Comparison of ENCODE assay signal across 8 cellular contexts in the genomic region with DNA sequence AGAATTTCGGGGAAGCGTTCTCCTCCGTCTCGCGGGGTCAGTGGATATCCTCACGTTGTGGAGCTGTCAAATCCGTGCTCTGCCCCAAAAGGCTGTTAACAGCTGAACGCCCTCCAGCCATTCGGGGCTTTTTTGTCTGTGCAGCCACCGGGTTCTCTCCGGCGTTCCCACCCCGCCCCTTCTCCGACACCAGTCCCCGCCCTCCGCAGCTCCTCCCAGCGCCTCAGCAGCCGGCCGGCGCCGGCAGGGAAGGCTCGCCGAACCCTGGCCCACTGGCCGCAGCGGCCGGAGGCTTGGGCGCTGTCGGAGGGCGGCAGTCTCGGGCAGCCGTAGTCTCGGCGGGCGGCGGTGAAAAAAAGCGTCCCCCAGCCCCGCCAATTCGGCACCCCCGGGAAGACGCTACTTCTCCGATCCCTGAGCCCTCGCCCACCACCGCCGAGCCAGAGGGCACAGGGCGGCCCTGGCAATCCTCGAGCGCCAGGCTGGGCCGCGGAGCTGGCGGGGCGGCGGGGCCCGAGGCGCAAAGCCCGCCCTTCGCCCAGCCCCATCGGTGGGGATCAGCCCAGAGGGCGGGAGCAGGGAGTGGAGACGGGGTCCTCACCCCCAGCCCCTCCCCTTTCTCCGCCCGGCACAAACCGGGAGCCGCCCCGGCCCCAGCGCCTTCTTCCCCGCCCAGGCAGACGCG. TPM values are rescaled to one million over a fixed set of nuclear protein-coding genes. Genes with fewer than 3 reads are reported as not detected.
A peak's percentile ranks its signal among the peaks of the same experiment; 100 is the strongest.
DNase-seq lines count a peak whose midpoint lies in the region; ATAC-seq, FAIRE-seq and TF ChIP-seq lines count a peak whose summit lies in the region.

Gene SESN1, minus strand, starts transcription at position 496 of the 685 bp plus-strand sequence. CDS start 773 bp downstream, outside the sequence.

- WGBS in aorta, 2 donors = 0% methylated on average over 45 to 68 of the region's 68 CpGs

- peak within 1 kb of the TSS; percentile 82 for H2AFZ ChIP-seq in astrocyte (ENCODE audit: low read depth, low read length)

- peak; percentile 57 for ATAC-seq in HG02943 (IDR thresholded peaks at IDR 0.05; ENCODE audit: low read depth, unreplicated experiment)
- ATAC-seq in aorta (ENCODE audit: low FRiP score) = peak; percentile 97

- H3K36me3 ChIP-seq in astrocyte (ENCODE audit: insufficient read depth, low read length) (no peaks in the 10 kb centered on the region), aorta (ENCODE audit: control insufficient read depth in 1 of 2, insufficient read depth in 2 of 2, low read length in 1 of 2) (no peaks in the 10 kb centered on the region)

- intact Hi-C loops in aorta (cut with DNase I) = loop anchor here (5.0 to 10.0 kb wide), 2 partner anchors 288 to 290 kb away; partner anchors contain the start of gene CD164 (in 2 of the 2)

- TF ChIP-seq CTCF in astrocyte (IDR thresholded peaks at IDR 0.05; ENCODE audit: insufficient read depth, low read depth, low read length) = no peak

- H3K9me3 ChIP-seq in astrocyte (ENCODE audit: insufficient read depth, low read depth, low read length) (no peaks in the 10 kb centered on the region), aorta (ENCODE audit: control insufficient read depth, low read length) (no peaks in the 10 kb centered on the region)

- H4K20me1 ChIP-seq in astrocyte (ENCODE audit: insufficient read depth, low read length) = peaks cover 28% of the 10 kb centered on the region

- H3K4me1 Mint-ChIP-seq in astrocyte (ENCODE audit: low read depth, unreplicated experiment) = peaks cover 10% of the 10 kb centered on the region

- H3K27ac ChIP-seq in astrocyte (ENCODE audit: low read depth, low read length) = peak within 1 kb of the TSS; percentile 96
- H3K27ac ChIP-seq in aorta (ENCODE audit: low read depth in 1 of 2, low read length in 2 of 2) = peak within 1 kb of the TSS; percentile 47 to 84

- H3K27me3 ChIP-seq in astrocyte (ENCODE audit: insufficient read depth, low read length) = no peaks in the 10 kb centered on the region
- no peaks in the 10 kb centered on the region for H3K27me3 ChIP-seq in aorta (ENCODE audit: control insufficient read depth in 1 of 2, insufficient read depth in 2 of 2, low read length in 1 of 2)

- H3K36me3 Mint-ChIP-seq in astrocyte (ENCODE audit: low read depth, unreplicated experiment) = peaks cover 3% of the 10 kb centered on the region

- H3K4me3 ChIP-seq in astrocyte (ENCODE audit: insufficient read depth, low read depth, low read length) = peak within 1 kb of the TSS; percentile 84
- H3K4me3 ChIP-seq in aorta (ENCODE audit: low read length in 2 of 2) = peak within 1 kb of the TSS; percentile 61 to 93

- peak within 1 kb of the TSS; percentile 90 for H3K27ac Mint-ChIP-seq in astrocyte (ENCODE audit: unreplicated experiment)

- peak; percentile 66 for FAIRE-seq in GM18507 (lab: Jason Lieb, UNC)
- no peak for FAIRE-seq in astrocyte (lab: Jason Lieb, UNC)

- H3K9ac ChIP-seq in astrocyte (ENCODE audit: low read length) = peak within 1 kb of the TSS; percentile 94

- H3K79me2 ChIP-seq in astrocyte (ENCODE audit: insufficient read depth, low read length) = peaks cover 63% of the 10 kb centered on the region

- H3K4me3 Mint-ChIP-seq in astrocyte (ENCODE audit: unreplicated experiment) = peak within 1 kb of the TSS; percentile 96

- H3K9me3 Mint-ChIP-seq in astrocyte (ENCODE audit: unreplicated experiment) = no peaks in the 10 kb centered on the region

- no peaks in the 10 kb centered on the region for H3K27me3 Mint-ChIP-seq in astrocyte (ENCODE audit: low read depth, unreplicated experiment)

- peak within 1 kb of the TSS; percentile 83 for H3K4me2 ChIP-seq in astrocyte (ENCODE audit: low read length)

- DNase-seq in GM18507 (ENCODE audit: extremely low spot score, insufficient read length, low read depth) = peak; percentile 53
- DNase-seq in NCI-H1930 (lab: John Stamatoyannopoulos, UW) = peak; percentile 65 to 75
- peak; percentile 76 for DNase-seq in T-helper 22 cell (ENCODE audit: low read depth)
- peak; percentile 93 for DNase-seq in astrocyte (ENCODE audit: low read depth)
- DNase-seq in hepatic stellate cell (ENCODE audit: low spot score) = peak; percentile 95
- peak; percentile 75 for DNase-seq in renal cortical epithelial cell (ENCODE audit: low read depth)
- DNase-seq in aorta = peak; percentile 97 to 99

- peaks cover 2% of the 10 kb centered on the region for H3K4me1 ChIP-seq in astrocyte (ENCODE audit: insufficient read depth, low read length)
- H3K4me1 ChIP-seq in aorta (ENCODE audit: control insufficient read depth in 1 of 2, insufficient read depth in 2 of 2, low read length in 2 of 2) = peaks cover 2 to 14% of the 10 kb centered on the region in 2 donors

RNA-seq across cellular contexts. Expression of gene SESN1, which starts in this region (rescaled TPM):
- 24.0 and 27.3 TPM in 2 replicates for total RNA-seq in astrocyte
- total RNA-seq in renal cortical epithelial cell = 16.0 and 47.8 TPM in 2 replicates
- total RNA-seq in aorta = 10 to 100 TPM; 26.1 to 45.3 TPM
- polyA plus RNA-seq in aorta = 10 to 100 TPM; 20.9 to 37.1 TPM

Comparison
In these comparisons a context has a peak if more than half of its experiments do, and no peak if none do; other contexts are left out.
1. Peak in every context shown above with its lines: DNase-seq, ATAC-seq, H3K4me3 ChIP-seq and H3K27ac ChIP-seq.